ENCODE assay signal across 27 cellular contexts in genomic region chr7:2504818-2505375, GRCh38. TPM values are rescaled to one million over a fixed set of nuclear protein-coding genes. Genes with fewer than 3 reads are reported as not detected.
DNase-seq lines count a peak whose midpoint lies in the region; ATAC-seq, FAIRE-seq and TF ChIP-seq lines count a peak whose summit lies in the region.
"Had no signal": no experiment of that assay in that cellular context is flagged by ENCODE, and none has a peak within 500 bp of the region (broad histone marks: within the 10 kb centered on the region; RNA-seq: fewer than 3 reads in every experiment).

No MANE protein-coding gene starts in this region.

- no peak overlapping the region for H3K14ac ChIP-seq in H1 (ENCODE audit: insufficient read length)

- no peaks in the 10 kb centered on the region for H3K79me1 ChIP-seq in H1 (ENCODE audit: low read depth, low read length)

- no peak overlapping the region for H3K9ac ChIP-seq in H1 (replicated peaks in 1 of 4; ENCODE audit: extremely low read depth in 1 of 4, low read depth in 3 of 4, low read length in 3 of 4)

- no peak overlapping the region for H2AFZ ChIP-seq in H1 (ENCODE audit: low read length)

- TF ChIP-seq EP300 in Ishikawa (IDR thresholded peaks at IDR 0.05; ENCODE audit: borderline replicate concordance) (peak; percentile 88), H1 (IDR thresholded peaks at IDR 0.05; ENCODE audit: borderline replicate concordance in 1 of 2, low read depth in 2 of 2, low read length in 2 of 2) (no peak)

- no peaks in the 10 kb centered on the region for H3K27me3 ChIP-seq in right cardiac atrium (ENCODE audit: control insufficient read depth, insufficient read depth)
- H3K27me3 ChIP-seq in left ventricle myocardium inferior (ENCODE audit: low read depth) = no peaks in the 10 kb centered on the region
- no peaks in the 10 kb centered on the region for H3K27me3 ChIP-seq in H1 (replicated peaks in 1 of 4; ENCODE audit: control insufficient read depth in 3 of 4, extremely low read depth in 1 of 4, insufficient read depth in 3 of 4, low read length in 3 of 4)
- H3K27me3 ChIP-seq in BE2C = no peaks in the 10 kb centered on the region

- no peak overlapping the region for H3K27ac ChIP-seq in right cardiac atrium (ENCODE audit: low read length)
- H3K27ac ChIP-seq in left ventricle myocardium inferior (replicated peaks) = no peak overlapping the region
- H3K27ac ChIP-seq in H1 (ENCODE audit: low read depth, low read length) = no peak overlapping the region
- H3K27ac ChIP-seq: C4-2B had no signal

- TF ChIP-seq POLR2A in H1 (IDR thresholded peaks at IDR 0.05; ENCODE audit: control extremely low read depth in 1 of 2, low read depth in 2 of 2, low read length in 2 of 2) = no peak

- no peak overlapping the region for H3K56ac ChIP-seq in H1 (replicated peaks; ENCODE audit: insufficient read length, low read depth, low read length)

- CTCF ChIA-PET in H1 (lab: Charles Lee; ENCODE audit: partially characterized antibody) = interaction anchor here (1.1 to 8.5 kb wide), 4 partner anchors 19 to 35 kb away, joined by 3 to 67 read pairs (median 4); no protein-coding TSS in a partner anchor

- H4K5ac ChIP-seq in H1 (ENCODE audit: insufficient read length, low read depth, low read length) = no peak overlapping the region

- 95% methylated on average over 22 of the region's 22 CpGs for WGBS in right cardiac atrium
- 72% methylated on average over 9 of the region's 22 CpGs; no CpG with 5 or more reads in 1 of the 2 experiments for WGBS in H1 (ENCODE audit: extremely low coverage in 1 of 2, insufficient coverage in 1 of 2, insufficient read length in 1 of 2, insufficient replicate concordance in 2 of 2, low coverage in 1 of 2, low lambda C conversion rate in 2 of 2, missing lambda C conversion rate in 1 of 2), 2 experiments

- no peak overlapping the region for H3K4me3 ChIP-seq in right cardiac atrium (ENCODE audit: low read length)
- no peak overlapping the region for H3K4me3 ChIP-seq in left ventricle myocardium inferior
- no peak overlapping the region for H3K4me3 ChIP-seq in H1 (ENCODE audit: extremely low read depth in 1 of 4, insufficient read depth in 2 of 4, low read depth in 3 of 4, low read length in 4 of 4)
- H3K4me3 ChIP-seq in BE2C (ENCODE audit: low read depth, low read length) = no peak overlapping the region

- TF ChIP-seq RAD21 in Ishikawa (IDR thresholded peaks at IDR 0.05; ENCODE audit: low read depth) = no peak
- no peak for TF ChIP-seq RAD21 in H1 (IDR thresholded peaks at IDR 0.05 in 1 of 2, conservative IDR thresholded peaks at IDR 0.05 in 1 of 2; ENCODE audit: low read depth in 2 of 2, low read length in 2 of 2)

- H2BK12ac ChIP-seq in H1 (ENCODE audit: low read depth, low read length) = 0 out of 2 replicates have a peak overlapping the region, but pooled peaks have one; percentile 39

- FAIRE-seq in H1 (lab: Jason Lieb, UNC) = no peak
- FAIRE-seq: D721Med, GM18507, H54 had no signal

- no peaks in the 10 kb centered on the region for H3K23me2 ChIP-seq in H1 (ENCODE audit: low read depth, low read length)

- no peak overlapping the region for H3K18ac ChIP-seq in H1 (ENCODE audit: extremely low read depth, low read length)

- no peak overlapping the region for H3K23ac ChIP-seq in H1 (ENCODE audit: insufficient read length)

- DNase-seq in right cardiac atrium = peak in 2 of 3 donors; percentile 45 to 48
- no peak for DNase-seq in left ventricle myocardium inferior
- DNase-seq in H1 (ENCODE audit: low read depth in 1 of 2, low spot score in 2 of 2) = no peak
- DNase-seq in retina = peak; percentile 49
- no peak for DNase-seq in COR-L47 (lab: John Stamatoyannopoulos, UW)
- no peak for DNase-seq in BE2C
- no peak for DNase-seq in effector CD8-positive, alpha-beta T cell (lab: John Stamatoyannopoulos, UW)
- DNase-seq: CD8-positive, alpha-beta memory T cell; DMS53; HFFc6; IMR-90; NCI-H1092; NCI-H1417 treated with DMSO at 0.1 percent for 48 hours; NCI-H1930; NCI-H446 treated with DMSO at 0.1 percent for 48 hours; NCI-H526; SHP77 treated with DMSO at 0.1 percent for 48 hours; T-helper 1 cell had no signal

- H2BK5ac ChIP-seq in H1 (ENCODE audit: low read depth, low read length) = no peak overlapping the region

- no peaks in the 10 kb centered on the region for H3K9me3 ChIP-seq in right cardiac atrium (ENCODE audit: control insufficient read depth, low read length)
- H3K9me3 ChIP-seq in left ventricle myocardium inferior (replicated peaks) = no peaks in the 10 kb centered on the region
- H3K9me3 ChIP-seq in H1 (ENCODE audit: insufficient read depth in 2 of 2, low read depth in 1 of 2, low read length in 1 of 2) = no peaks in the 10 kb centered on the region
- H3K9me3 ChIP-seq in BE2C = no peaks in the 10 kb centered on the region

- no peak overlapping the region for H3K4me2 ChIP-seq in H1 (ENCODE audit: insufficient read depth in 1 of 2, low read depth in 2 of 2, low read length in 2 of 2)

- H3K4me1 ChIP-seq in right cardiac atrium (ENCODE audit: control insufficient read depth, insufficient read depth, low read length) = no peaks in the 10 kb centered on the region
- H3K4me1 ChIP-seq in left ventricle myocardium inferior = peaks cover 28% of the 10 kb centered on the region
- peaks cover 0 to 18% (median 7%) of the 10 kb centered on the region in 4 experiments; a peak in 5 of 7 replicates for H3K4me1 ChIP-seq in H1 (replicated peaks in 1 of 4; ENCODE audit: control insufficient read depth in 3 of 4, insufficient read depth in 4 of 4, low read length in 3 of 4)
- H3K4me1 ChIP-seq in BE2C = peaks cover 16% of the 10 kb centered on the region

- H3K4ac ChIP-seq in H1 (replicated peaks; ENCODE audit: insufficient read length, low read depth, low read length) = no peak overlapping the region

- POLR2A ChIA-PET in H1 (lab: Charles Lee; ENCODE audit: partially characterized antibody) = no interaction called here

- peak overlapping the region; percentile 53 for H4K91ac ChIP-seq in H1 (replicated peaks; ENCODE audit: insufficient read length, low read length)

- H3K79me2 ChIP-seq in H1 (ENCODE audit: control insufficient read depth in 1 of 2, insufficient read depth in 2 of 2, low read length in 2 of 2) = no peaks in the 10 kb centered on the region

- no peak overlapping the region; the same call in 1 of the 2 replicates for H4K8ac ChIP-seq in H1 (ENCODE audit: extremely low read depth, insufficient read depth, low read length)

- H3K36me3 ChIP-seq in left ventricle myocardium inferior = no peaks in the 10 kb centered on the region
- H3K36me3 ChIP-seq in H1 (ENCODE audit: control insufficient read depth in 2 of 4, insufficient read depth in 4 of 4, low read length in 3 of 4) = no peaks in the 10 kb centered on the region
- no peaks in the 10 kb centered on the region for H3K36me3 ChIP-seq in BE2C

- H2BK120ac ChIP-seq in H1 (replicated peaks; ENCODE audit: low read depth, low read length) = no peak overlapping the region

- ATAC-seq in right cardiac atrium = no peak
- ATAC-seq: Panc1 had no signal

- 0 out of 2 replicates have a peak overlapping the region, but pooled peaks have one; percentile 32 for H2BK20ac ChIP-seq in H1 (ENCODE audit: low read length)

- TF ChIP-seq CTCF in left ventricle myocardium inferior (IDR thresholded peaks at IDR 0.05; ENCODE audit: borderline replicate concordance) = no peak
- no peak for TF ChIP-seq CTCF in H1 (IDR thresholded peaks at IDR 0.05; ENCODE audit: control extremely low read depth in 1 of 3, insufficient read depth in 1 of 3, low read depth in 1 of 3, low read length in 3 of 3)
- TF ChIP-seq CTCF in BE2C (IDR thresholded peaks at IDR 0.05; ENCODE audit: low read depth, low read length) = no peak

- no peak overlapping the region for H2AK5ac ChIP-seq in H1 (ENCODE audit: low read depth, low read length)

- peak overlapping the region; percentile 18; the same call in 1 of the 2 replicates for H2BK15ac ChIP-seq in H1 (ENCODE audit: low read length)

- no peaks in the 10 kb centered on the region for H4K20me1 ChIP-seq in H1 (replicated peaks in 1 of 2; ENCODE audit: control insufficient read depth in 1 of 2, insufficient read depth in 2 of 2, low read length in 2 of 2)

- intact Hi-C loops in right cardiac atrium (cut with DNase I) = no loop called here
- intact Hi-C loops in left ventricle myocardium inferior (cut with micrococcal nuclease) = no loop called here

RNA-seq across cellular contexts. Expression of gene LFNG, which starts 14.7 kb away (rescaled TPM):
- total RNA-seq in right cardiac atrium (1 to 10 TPM; 3.6 to 6.6 (median 4.8) TPM), left ventricle myocardium inferior (5.2 TPM)
- polyA plus RNA-seq in right cardiac atrium (6.0 TPM), H1 (2011; rRNA removed) (35.6 and 53.0 TPM in 2 replicates)
- total RNA-seq in H1 (2021; fragmentation: NEBNext Ultra II Directional; extraction: Animal tissue kit (Norgen Biotek cat#: 25700)) = 28.9 and 31.6 TPM in 2 replicates
- polyA plus RNA-seq in H1 (2011; cell fraction: cytosol; rRNA removed) = 34.6 TPM
- polyA plus RNA-seq in H1 (2011; cell fraction: nucleus; rRNA removed) = 59.9 TPM
- 25.2 to 37.3 TPM (median 35.0 TPM) in 4 replicates for polyA plus RNA-seq in H1 (2012, experiment 1 of 2)
- polyA plus RNA-seq in H1 (2012, experiment 2 of 2) = 31.6 TPM
- polyA plus RNA-seq in H1 (2013, experiment 1 of 2) = 26.6 TPM
- 29.4 TPM for polyA plus RNA-seq in H1 (2013, experiment 2 of 2)
- 15.4 and 17.4 TPM in 2 replicates for polyA minus RNA-seq in H1 (2011; rRNA and poly(A)+ RNA removed)
- 36.6 TPM for polyA minus RNA-seq in H1 (2011; cell fraction: cytosol; rRNA and poly(A)+ RNA removed)
- 37.5 TPM for polyA minus RNA-seq in H1 (2011; cell fraction: nucleus; rRNA and poly(A)+ RNA removed)
- 1.6 TPM for polyA plus RNA-seq in BE2C (2012; ENCODE audit: insufficient read depth, insufficient read length, low read depth)

RNA-seq across cellular contexts. Expression of gene GRIFIN, which starts 28.7 kb away (rescaled TPM):
- total RNA-seq in right cardiac atrium (not detected), left ventricle myocardium inferior (not detected)
- polyA plus RNA-seq in right cardiac atrium (not detected), H1 (2011; rRNA removed) (not detected in 2 replicates)
- not detected in 2 replicates for total RNA-seq in H1 (2021; fragmentation: NEBNext Ultra II Directional; extraction: Animal tissue kit (Norgen Biotek cat#: 25700))
- not detected for polyA plus RNA-seq in H1 (2011; cell fraction: cytosol; rRNA removed)
- polyA plus RNA-seq in H1 (2011; cell fraction: nucleus; rRNA removed) = not detected
- not detected in 4 replicates for polyA plus RNA-seq in H1 (2012, experiment 1 of 2)
- polyA plus RNA-seq in H1 (2012, experiment 2 of 2) = not detected
- polyA plus RNA-seq in H1 (2013, experiment 1 of 2) = not detected
- polyA plus RNA-seq in H1 (2013, experiment 2 of 2) = not detected
- polyA minus RNA-seq in H1 (2011; rRNA and poly(A)+ RNA removed) = not detected in 2 replicates
- polyA minus RNA-seq in H1 (2011; cell fraction: cytosol; rRNA and poly(A)+ RNA removed) = not detected
- polyA minus RNA-seq in H1 (2011; cell fraction: nucleus; rRNA and poly(A)+ RNA removed) = not detected
- not detected for polyA plus RNA-seq in BE2C (2012; ENCODE audit: insufficient read depth, insufficient read length, low read depth)
- total RNA-seq: A172; CD8-positive, alpha-beta memory T cell; Daoy; G401; HFFc6; IMR-90 had no signal
- polyA plus RNA-seq: CD8-positive, alpha-beta memory T cell; IMR-90 had no signal

RNA-seq across cellular contexts. Expression of gene BRAT1, which starts 50.4 kb away (rescaled TPM):
- total RNA-seq in right cardiac atrium (10 to 100 TPM; 15.4 to 19.0 (median 16.1) TPM), left ventricle myocardium inferior (13.7 TPM)
- polyA plus RNA-seq in right cardiac atrium (16.9 TPM), H1 (2011; rRNA removed) (36.8 and 60.5 TPM in 2 replicates)
- 42.3 and 45.2 TPM in 2 replicates for total RNA-seq in H1 (2021; fragmentation: NEBNext Ultra II Directional; extraction: Animal tissue kit (Norgen Biotek cat#: 25700))
- 40.8 TPM for polyA plus RNA-seq in H1 (2011; cell fraction: cytosol; rRNA removed)
- 163 TPM for polyA plus RNA-seq in H1 (2011; cell fraction: nucleus; rRNA removed)
- 30.5 to 38.9 TPM (median 37.6 TPM) in 4 replicates for polyA plus RNA-seq in H1 (2012, experiment 1 of 2)
- polyA plus RNA-seq in H1 (2012, experiment 2 of 2) = 34.5 TPM
- polyA plus RNA-seq in H1 (2013, experiment 1 of 2) = 25.6 TPM
- polyA plus RNA-seq in H1 (2013, experiment 2 of 2) = 21.6 TPM
- polyA minus RNA-seq in H1 (2011; rRNA and poly(A)+ RNA removed) = 10.4 and 12.6 TPM in 2 replicates
- polyA minus RNA-seq in H1 (2011; cell fraction: cytosol; rRNA and poly(A)+ RNA removed) = 21.5 TPM
- 25.1 TPM for polyA minus RNA-seq in H1 (2011; cell fraction: nucleus; rRNA and poly(A)+ RNA removed)
- 77.4 TPM for polyA plus RNA-seq in BE2C (2012; ENCODE audit: insufficient read depth, insufficient read length, low read depth)

RNA-seq across cellular contexts. Expression of gene IQCE, which starts 53.9 kb away (rescaled TPM):
- total RNA-seq in right cardiac atrium (10 to 100 TPM; 10.6 to 16.0 (median 15.2) TPM), left ventricle myocardium inferior (11.5 TPM)
- polyA plus RNA-seq in right cardiac atrium (7.9 TPM), H1 (2011; rRNA removed) (2.2 and 3.1 TPM in 2 replicates)
- 4.9 and 5.7 TPM in 2 replicates for total RNA-seq in H1 (2021; fragmentation: NEBNext Ultra II Directional; extraction: Animal tissue kit (Norgen Biotek cat#: 25700))
- 3.1 TPM for polyA plus RNA-seq in H1 (2011; cell fraction: cytosol; rRNA removed)
- polyA plus RNA-seq in H1 (2011; cell fraction: nucleus; rRNA removed) = 7.4 TPM
- polyA plus RNA-seq in H1 (2012, experiment 1 of 2) = 3.0 to 4.0 TPM (median 3.7 TPM) in 4 replicates
- polyA plus RNA-seq in H1 (2012, experiment 2 of 2) = 2.0 TPM
- polyA plus RNA-seq in H1 (2013, experiment 1 of 2) = 2.6 TPM
- 2.5 TPM for polyA plus RNA-seq in H1 (2013, experiment 2 of 2)
- polyA minus RNA-seq in H1 (2011; rRNA and poly(A)+ RNA removed) = 2.8 and 3.1 TPM in 2 replicates
- polyA minus RNA-seq in H1 (2011; cell fraction: cytosol; rRNA and poly(A)+ RNA removed) = 2.8 TPM
- 6.4 TPM for polyA minus RNA-seq in H1 (2011; cell fraction: nucleus; rRNA and poly(A)+ RNA removed)
- 4.5 TPM for polyA plus RNA-seq in BE2C (2012; ENCODE audit: insufficient read depth, insufficient read length, low read depth)

Comparison
In these comparisons a context has a peak if more than half of its experiments do, and no peak if none do; other contexts are left out.
1. DNase-seq: peak in right cardiac atrium (2 of 3) and retina (single experiment); none in left ventricle myocardium inferior (single experiment), H1 (0 of 2), COR-L47 (single experiment), BE2C (single experiment) and effector CD8-positive, alpha-beta T cell (single experiment).